ENCODE assay signal across 12 cellular contexts in the genomic region with DNA sequence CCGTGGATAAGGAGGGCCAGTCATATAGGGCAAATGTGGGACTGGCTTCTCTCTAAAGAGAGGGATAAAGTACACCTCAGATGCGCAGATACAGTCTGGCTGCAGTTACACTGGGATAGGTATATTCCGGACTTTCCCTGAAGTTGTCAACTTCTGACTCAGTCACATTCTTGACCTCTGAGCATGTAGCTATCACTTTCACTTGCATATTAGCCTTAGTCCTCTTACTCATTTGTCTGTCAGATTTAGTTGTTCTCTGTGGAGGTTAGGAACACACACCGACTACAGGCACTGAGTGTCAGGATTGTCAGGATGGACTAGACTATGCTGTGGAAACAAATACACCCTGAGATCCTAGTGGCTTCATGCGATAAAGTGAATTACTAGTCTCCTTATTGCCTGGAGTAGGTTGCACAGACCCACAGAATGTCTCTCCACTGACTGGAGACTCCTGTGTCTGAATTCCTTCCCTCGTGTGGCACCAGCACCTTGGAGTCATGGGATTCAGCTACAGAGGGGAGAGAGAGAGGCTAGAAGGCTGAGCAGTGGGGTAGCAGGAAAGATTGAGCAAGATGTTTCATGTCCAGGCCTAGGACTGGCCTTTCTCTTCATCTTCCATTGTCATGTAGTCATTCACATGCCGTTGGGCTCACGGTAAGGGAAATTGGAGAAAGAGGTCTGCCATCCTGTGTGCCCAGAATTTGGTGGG.
DNase-seq lines count a peak whose midpoint lies in the region; ATAC-seq, FAIRE-seq and TF ChIP-seq lines count a peak whose summit lies in the region.
"Had no signal": no experiment of that assay in that cellular context is flagged by ENCODE, and none has a peak within 500 bp of the region (broad histone marks: within the 10 kb centered on the region; RNA-seq: fewer than 3 reads in every experiment).

No MANE protein-coding gene starts in this region.

- no peak overlapping the region for H3K27ac ChIP-seq in trophoblast cell (ENCODE audit: low read depth, low read length)
- no peak overlapping the region for H3K27ac ChIP-seq in MM.1S (ENCODE audit: low read length)
- H3K27ac ChIP-seq: upper lobe of left lung had no signal

- H2AFZ ChIP-seq in trophoblast cell (ENCODE audit: insufficient read depth, low read length, poor library complexity) (no peak overlapping the region), MM.1S (ENCODE audit: low read length) (no peak overlapping the region)

- peak; percentile 84 for ATAC-seq in GM18519 (IDR thresholded peaks at IDR 0.05; ENCODE audit: low FRiP score, unreplicated experiment)
- peak; percentile 70 for ATAC-seq in HG03442 (IDR thresholded peaks at IDR 0.05; ENCODE audit: unreplicated experiment)

- no peaks in the 10 kb centered on the region for H3F3A ChIP-seq in MM.1S (ENCODE audit: insufficient read depth, low read length)

- H3K4me3 ChIP-seq in bronchial epithelial cell (ENCODE audit: low read depth, low read length) (no peak overlapping the region), trophoblast cell (ENCODE audit: low read depth, low read length) (no peak overlapping the region), MM.1S (ENCODE audit: low read length) (no peak overlapping the region)
- H3K4me3 ChIP-seq: upper lobe of left lung had no signal

- FAIRE-seq in bronchial epithelial cell (lab: Jason Lieb, UNC): peak; percentile 32

- no peak overlapping the region for H3K27ac Mint-ChIP-seq in T-helper 2 cell treated with Interferon-gamma antibody and Interleukin-4, amounts not matched to agents 5 μg/mL and 100 μg/mL, for 36 hours
- H3K27ac Mint-ChIP-seq: activated T-helper 1 cell treated with anti-CD3 and anti-CD28 coated beads, Interleukin-12 subunit alpha, Interleukin-12 subunit beta, Interleukin-2, Interleukin-4 antibody, amounts not matched to agents 30 ng/mL and 10 ng/mL and 1 ng/mL, durations not matched to agents 14 hours and 24 hours and 36 hours had no signal

- no peak overlapping the region for H3K4ac ChIP-seq in trophoblast cell (ENCODE audit: low read depth, low read length)

- no peaks in the 10 kb centered on the region for H3K36me3 Mint-ChIP-seq in T-helper 2 cell treated with Interferon-gamma antibody and Interleukin-4, amounts not matched to agents 5 μg/mL and 100 μg/mL, for 36 hours (ENCODE audit: low read depth)

- no peak overlapping the region for H3K4me3 Mint-ChIP-seq in T-helper 2 cell treated with Interferon-gamma antibody and Interleukin-4, amounts not matched to agents 5 μg/mL and 100 μg/mL, for 36 hours
- H3K4me3 Mint-ChIP-seq: activated T-helper 1 cell treated with anti-CD3 and anti-CD28 coated beads, Interleukin-12 subunit alpha, Interleukin-12 subunit beta, Interleukin-2, Interleukin-4 antibody, amounts not matched to agents 30 ng/mL and 10 ng/mL and 1 ng/mL, durations not matched to agents 14 hours and 24 hours and 36 hours had no signal

- DNase-seq in bronchial epithelial cell (ENCODE audit: low read depth): peak; percentile 96
- peak; percentile 48 to 68 for DNase-seq in trophoblast cell
- no peak for DNase-seq in NCI-H526 treated with DMSO at 0.1 percent for 48 hours (lab: John Stamatoyannopoulos, UW)
- no peak for DNase-seq in SW 1271 (lab: John Stamatoyannopoulos, UW)
- no peak for DNase-seq in MM.1S
- no peak for DNase-seq in T-helper 2 cell treated with Interferon-gamma antibody and Interleukin-4, amounts not matched to agents 5 μg/mL and 100 μg/mL, for 36 hours (ENCODE audit: low spot score)
- DNase-seq: NCI-H2227 treated with DMSO at 0.1 percent for 48 hours; stimulated activated CD4-positive, alpha-beta T cell treated with anti-CD3 and anti-CD28 coated beads, Interleukin-2, amount 100 ng/mL, for 24 hours; upper lobe of left lung had no signal

- H3K79me1 ChIP-seq in trophoblast cell (ENCODE audit: low read length): no peaks in the 10 kb centered on the region

- no peaks in the 10 kb centered on the region for H3K4me1 Mint-ChIP-seq in T-helper 2 cell treated with Interferon-gamma antibody and Interleukin-4, amounts not matched to agents 5 μg/mL and 100 μg/mL, for 36 hours (ENCODE audit: low read depth)

- no peaks in the 10 kb centered on the region for H3K27me3 ChIP-seq in bronchial epithelial cell (ENCODE audit: control insufficient read depth, insufficient read depth, low read length)
- H3K27me3 ChIP-seq in trophoblast cell (ENCODE audit: insufficient read depth, low read length): no peaks in the 10 kb centered on the region
- no peaks in the 10 kb centered on the region for H3K27me3 ChIP-seq in MM.1S (replicated peaks; ENCODE audit: insufficient read depth, low read length)
- H3K27me3 ChIP-seq: upper lobe of left lung had no signal

- H3K4me2 ChIP-seq in trophoblast cell (ENCODE audit: low read length) (no peak overlapping the region), MM.1S (ENCODE audit: low read depth, low read length) (no peak overlapping the region)

- no peak overlapping the region for H2BK120ac ChIP-seq in trophoblast cell (ENCODE audit: insufficient read depth, low read length, poor library complexity)

- H3K9ac ChIP-seq in trophoblast cell (ENCODE audit: low read length) (no peak overlapping the region), MM.1S (ENCODE audit: low read length) (no peak overlapping the region)

- TF ChIP-seq CTCF in bronchial epithelial cell (IDR thresholded peaks at IDR 0.05; ENCODE audit: insufficient read depth, low read length, severe bottlenecking) (no peak), MM.1S (IDR thresholded peaks at IDR 0.05; ENCODE audit: low read length) (no peak)

- no peaks in the 10 kb centered on the region for H3K27me3 Mint-ChIP-seq in T-helper 2 cell treated with Interferon-gamma antibody and Interleukin-4, amounts not matched to agents 5 μg/mL and 100 μg/mL, for 36 hours (ENCODE audit: low read depth)

- no peaks in the 10 kb centered on the region for H3K79me2 ChIP-seq in trophoblast cell (ENCODE audit: control insufficient read depth, insufficient read depth, low read length, poor library complexity)
- no peaks in the 10 kb centered on the region for H3K79me2 ChIP-seq in MM.1S (ENCODE audit: low read length)

- H3K9me2 ChIP-seq in MM.1S (replicated peaks; ENCODE audit: insufficient read depth, low read length): no peaks in the 10 kb centered on the region

- H3K14ac ChIP-seq in trophoblast cell (ENCODE audit: low read length): no peak overlapping the region

- no peaks in the 10 kb centered on the region for H3K36me3 ChIP-seq in bronchial epithelial cell (ENCODE audit: control insufficient read depth, insufficient read depth, low read length)
- no peaks in the 10 kb centered on the region for H3K36me3 ChIP-seq in trophoblast cell (ENCODE audit: control insufficient read depth in 1 of 2, insufficient read depth in 2 of 2, low read length in 2 of 2)
- no peaks in the 10 kb centered on the region for H3K36me3 ChIP-seq in MM.1S (replicated peaks; ENCODE audit: insufficient read depth, low read length)
- H3K36me3 ChIP-seq: upper lobe of left lung had no signal

- H2BK5ac ChIP-seq in trophoblast cell (ENCODE audit: low read depth, low read length, poor library complexity): no peak overlapping the region

- H3K9me3 Mint-ChIP-seq in T-helper 2 cell treated with Interferon-gamma antibody and Interleukin-4, amounts not matched to agents 5 μg/mL and 100 μg/mL, for 36 hours: peaks cover 18% of the 10 kb centered on the region

- no peak overlapping the region for H2AK5ac ChIP-seq in trophoblast cell (ENCODE audit: low read length)

- H4K20me1 ChIP-seq in MM.1S (ENCODE audit: insufficient read depth, low read length): no peaks in the 10 kb centered on the region

- H2BK12ac ChIP-seq in trophoblast cell (ENCODE audit: low read length): no peak overlapping the region

- H3K4me1 ChIP-seq in trophoblast cell (ENCODE audit: control insufficient read depth in 1 of 2, insufficient read depth in 2 of 2, low read length in 2 of 2) (peaks cover 3 to 5% of the 10 kb centered on the region in 2 experiments), MM.1S (ENCODE audit: low read length) (no peaks in the 10 kb centered on the region)
- H3K4me1 ChIP-seq: upper lobe of left lung had no signal

- H3K18ac ChIP-seq in trophoblast cell (ENCODE audit: low read length): no peak overlapping the region

- no peak overlapping the region for H4K12ac ChIP-seq in trophoblast cell (ENCODE audit: low read depth, low read length)

- H4K91ac ChIP-seq in trophoblast cell (ENCODE audit: low read depth, low read length): no peak overlapping the region

- H4K8ac ChIP-seq in trophoblast cell (ENCODE audit: low read depth, low read length): no peak overlapping the region

- WGBS in trophoblast cell (ENCODE audit: extremely low coverage, insufficient coverage, insufficient read length): no CpG with 5 or more reads among the region's 8 CpGs

- peaks cover 2% of the 10 kb centered on the region for H3K9me3 ChIP-seq in trophoblast cell (ENCODE audit: insufficient read depth, low read depth, low read length)
- no peaks in the 10 kb centered on the region for H3K9me3 ChIP-seq in MM.1S (replicated peaks; ENCODE audit: insufficient read depth, low read length)
- H3K9me3 ChIP-seq: upper lobe of left lung had no signal

- no peak overlapping the region for H3K23ac ChIP-seq in trophoblast cell (ENCODE audit: low read length)

Comparison
In these comparisons a context has a peak if more than half of its experiments do, and no peak if none do; other contexts are left out.
1. DNase-seq: peak in bronchial epithelial cell (single experiment) and trophoblast cell (2 of 2); none in NCI-H526 treated with DMSO at 0.1 percent for 48 hours (single experiment), SW 1271 (0 of 2), MM.1S (single experiment) and T-helper 2 cell treated with Interferon-gamma antibody and Interleukin-4, amounts not matched to agents 5 μg/mL and 100 μg/mL, for 36 hours (single experiment).